Comparison of ENCODE assay signal across 14 cellular contexts in the genomic region with DNA sequence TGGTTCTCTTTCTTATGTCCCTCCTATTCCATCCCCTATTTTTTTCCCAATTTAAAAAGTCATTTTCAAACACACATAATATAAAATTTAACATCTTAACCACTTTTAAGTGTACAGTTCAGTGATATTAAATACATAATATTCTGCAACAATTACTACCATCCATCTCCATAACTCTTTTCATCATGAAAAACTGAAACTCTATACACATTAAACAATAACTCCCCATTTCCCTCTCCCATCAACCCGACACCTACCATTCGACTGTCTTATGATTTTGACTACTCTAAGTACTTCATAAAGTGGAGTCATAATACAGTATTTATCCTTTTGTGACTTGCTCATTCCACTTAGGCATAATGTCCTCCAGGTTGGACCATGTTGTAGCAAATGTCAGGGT. TPM values are rescaled to one million over a fixed set of nuclear protein-coding genes. Genes with fewer than 3 reads are reported as not detected.
DNase-seq lines count a peak whose midpoint lies in the region; ATAC-seq, FAIRE-seq and TF ChIP-seq lines count a peak whose summit lies in the region.
"Had no signal": no experiment of that assay in that cellular context is flagged by ENCODE, and none has a peak within 500 bp of the region (broad histone marks: within the 10 kb centered on the region; RNA-seq: fewer than 3 reads in every experiment).

No MANE protein-coding gene starts in this region.

- TF ChIP-seq CTCF in HepG2 (CRISPR knock-in tag; IDR thresholded peaks at IDR 0.05) (no peak), right lobe of liver (IDR thresholded peaks at IDR 0.05) (no peak), OCI-LY3 (IDR thresholded peaks at IDR 0.05; ENCODE audit: low read depth, low read length) (no peak)

- peak overlapping the region; percentile 51 for H3K27ac Mint-ChIP-seq in dendritic cell treated with granulocyte-macrophage colony-stimulating factor and Interleukin-4, amounts not matched to agents 40 ng/mL and 50 ng/mL, for 4 days
- H3K27ac Mint-ChIP-seq: naive thymus-derived CD8-positive, alpha-beta T cell had no signal

- intact Hi-C loops in HepG2 (cut with micrococcal nuclease; ENCODE audit: unreplicated experiment), result loop anchor here (10.0 kb wide), 1 partner anchor 49 kb away; no protein-coding TSS in a partner anchor
- intact Hi-C loops in right lobe of liver (cut with DNase I), result no loop called here
- intact Hi-C loops in dendritic cell treated with granulocyte-macrophage colony-stimulating factor and Interleukin-4, amounts not matched to agents 40 ng/mL and 50 ng/mL, for 4 days (cut with micrococcal nuclease), result loop anchor here (10.0 kb wide), 2 partner anchors 159 to 249 kb away; partner anchors contain the start of gene EXOC6

- H3K4me1 ChIP-seq in HepG2 (ENCODE audit: insufficient read depth, low read length), result peaks cover 47% of the 10 kb centered on the region
- peaks cover 0 to 7% (median 0%) of the 10 kb centered on the region in 4 donors for H3K4me1 ChIP-seq in right lobe of liver
- peaks cover 28% of the 10 kb centered on the region for H3K4me1 ChIP-seq in OCI-LY3 (ENCODE audit: low read length)

- H3K27ac ChIP-seq in HepG2 (ENCODE audit: extremely low read length, insufficient read depth, low read length) (no peak overlapping the region), right lobe of liver (no peak overlapping the region), OCI-LY3 (ENCODE audit: low read length) (no peak overlapping the region)
- H3K27ac ChIP-seq: gastrocnemius medialis, RWPE1, spleen had no signal

- no peaks in the 10 kb centered on the region for H3K9me3 ChIP-seq in HepG2 (ENCODE audit: low read length)
- H3K9me3 ChIP-seq in right lobe of liver, result no peaks in the 10 kb centered on the region
- H3K9me3 ChIP-seq in OCI-LY3 (ENCODE audit: insufficient read depth, low read length), result no peaks in the 10 kb centered on the region
- H3K9me3 ChIP-seq: gastrocnemius medialis, spleen had no signal

- POLR2A ChIA-PET in HepG2 (lab: Yijun Ruan, JAX), result no interaction called here

- H3K9me3 Mint-ChIP-seq in dendritic cell treated with granulocyte-macrophage colony-stimulating factor and Interleukin-4, amounts not matched to agents 40 ng/mL and 50 ng/mL, for 4 days, result no peaks in the 10 kb centered on the region

- H3K79me2 ChIP-seq in HepG2 (ENCODE audit: insufficient read depth, low read length), result peaks cover 69% of the 10 kb centered on the region
- H3K79me2 ChIP-seq in OCI-LY3 (ENCODE audit: low read length), result peaks cover 76% of the 10 kb centered on the region

- H3K4me2 ChIP-seq in HepG2 (ENCODE audit: low read depth, low read length), result peak overlapping the region; percentile 74
- peak overlapping the region; percentile 94 for H3K4me2 ChIP-seq in OCI-LY3 (ENCODE audit: low read length)

- H3K4me3 Mint-ChIP-seq in dendritic cell treated with granulocyte-macrophage colony-stimulating factor and Interleukin-4, amounts not matched to agents 40 ng/mL and 50 ng/mL, for 4 days, result no peak overlapping the region

- H4K20me1 ChIP-seq in HepG2 (ENCODE audit: insufficient read depth, low read length), result no peaks in the 10 kb centered on the region
- peaks cover 36% of the 10 kb centered on the region for H4K20me1 ChIP-seq in OCI-LY3 (ENCODE audit: insufficient read depth, low read length)

- H2AFZ ChIP-seq in HepG2 (ENCODE audit: low read length) (no peak overlapping the region), OCI-LY3 (ENCODE audit: low read depth, low read length) (no peak overlapping the region)

- 89% methylated on average over 2 of the region's 2 CpGs for WGBS in HepG2 (ENCODE audit: low lambda C conversion rate)
- WGBS in right lobe of liver (ENCODE audit: insufficient coverage, low coverage, low lambda C conversion rate, missing lambda C conversion rate), result 91% methylated on average over 2 of the region's 2 CpGs

- H3K9ac ChIP-seq in HepG2 (ENCODE audit: insufficient read depth, low read depth, low read length), result peak overlapping the region; percentile 51; the same call in 1 of the 2 replicates
- no peak overlapping the region for H3K9ac ChIP-seq in OCI-LY3 (ENCODE audit: low read length)

- FAIRE-seq in HepG2 (lab: Jason Lieb, UNC), result no peak
- FAIRE-seq in GM12891 (lab: Jason Lieb, UNC), result no peak

- in situ Hi-C loops in HepG2 (cut with HindIII; ENCODE audit: extremely low pct_ligation_motif_present, low pct_unique_long_range_greater_than_20kb), result no loop called here

- H3K27me3 Mint-ChIP-seq in dendritic cell treated with granulocyte-macrophage colony-stimulating factor and Interleukin-4, amounts not matched to agents 40 ng/mL and 50 ng/mL, for 4 days, result no peaks in the 10 kb centered on the region

- TF ChIP-seq POLR2A in HepG2 (IDR thresholded peaks at IDR 0.05; ENCODE audit: insufficient read depth in 1 of 2, low read depth in 2 of 2, low read length in 2 of 2), result no peak
- TF ChIP-seq POLR2A in right lobe of liver (IDR thresholded peaks at IDR 0.05), result no peak
- no peak for TF ChIP-seq POLR2A in GM12891 (IDR thresholded peaks at IDR 0.05; ENCODE audit: low read depth, low read length)

- no peak for DNase-seq in HepG2 (ENCODE audit: low spot score)
- DNase-seq in right lobe of liver, result no peak
- no peak for DNase-seq in GDM1 (lab: John Stamatoyannopoulos, UW)
- DNase-seq in NCI-H1417 treated with DMSO at 0.1 percent for 48 hours (lab: John Stamatoyannopoulos, UW), result no peak
- no peak for DNase-seq in EL
- no peak for DNase-seq in GM12891 (ENCODE audit: insufficient read length, low spot score)
- DNase-seq: gastrocnemius medialis; Kasumi-1; naive thymus-derived CD8-positive, alpha-beta T cell; NCI-H446; spleen had no signal

- CTCF ChIA-PET in HepG2 (lab: Yijun Ruan, JAX; ENCODE audit: low intra/inter-chr PET ratio, low total read pairs), result no interaction called here

- TF ChIP-seq EP300 in HepG2 (IDR thresholded peaks at IDR 0.05; ENCODE audit: low read depth in 2 of 2, low read length in 2 of 2) (no peak), HepG2 (CRISPR knock-in tag; IDR thresholded peaks at IDR 0.05; ENCODE audit: borderline replicate concordance) (no peak)

- H3K27me3 ChIP-seq in HepG2 (ENCODE audit: control insufficient read depth in 1 of 2, insufficient read depth in 2 of 2, low read length in 2 of 2) (no peaks in the 10 kb centered on the region; a peak in 1 of 5 replicates), right lobe of liver (no peaks in the 10 kb centered on the region), OCI-LY3 (ENCODE audit: low read depth, low read length) (no peaks in the 10 kb centered on the region)
- H3K27me3 ChIP-seq: gastrocnemius medialis, spleen had no signal

- H3K4me3 ChIP-seq in HepG2 (replicated peaks in 1 of 3; ENCODE audit: insufficient read depth in 1 of 3, low read depth in 2 of 3, low read length in 3 of 3) (peak overlapping the region in 2 of 3 experiments; percentile 88 to 91; a peak in 2 of 6 replicates), right lobe of liver (no peak overlapping the region), OCI-LY3 (ENCODE audit: low read length) (peak overlapping the region; percentile 97)
- H3K4me3 ChIP-seq: gastrocnemius medialis had no signal

- ATAC-seq in HepG2 (no peak), right lobe of liver (no peak)
- ATAC-seq: gastrocnemius medialis; naive thymus-derived CD8-positive, alpha-beta T cell had no signal

- H3K36me3 ChIP-seq in HepG2 (replicated peaks in 1 of 2; ENCODE audit: control insufficient read depth in 1 of 2, insufficient read depth in 2 of 2, low read length in 2 of 2), result no peaks in the 10 kb centered on the region
- H3K36me3 ChIP-seq in right lobe of liver, result no peaks in the 10 kb centered on the region
- peaks cover 7% of the 10 kb centered on the region for H3K36me3 ChIP-seq in OCI-LY3 (replicated peaks; ENCODE audit: low read depth, low read length)
- H3K36me3 ChIP-seq: gastrocnemius medialis, spleen had no signal

- no TSS peak for BruUV-seq in HepG2 (replicated peaks; lab: Mats Ljungman, UMichigan)

- no peak for TF ChIP-seq RAD21 in HepG2 (CRISPR knock-in tag; IDR thresholded peaks at IDR 0.05)

- H3K4me1 Mint-ChIP-seq in dendritic cell treated with granulocyte-macrophage colony-stimulating factor and Interleukin-4, amounts not matched to agents 40 ng/mL and 50 ng/mL, for 4 days (ENCODE audit: low read depth), result peaks cover 30% of the 10 kb centered on the region

- peaks cover 10% of the 10 kb centered on the region for H3K36me3 Mint-ChIP-seq in dendritic cell treated with granulocyte-macrophage colony-stimulating factor and Interleukin-4, amounts not matched to agents 40 ng/mL and 50 ng/mL, for 4 days (ENCODE audit: low read depth)

RNA-seq across cellular contexts. Expression of gene KIF11, which starts 2.6 kb away (rescaled TPM):
- total RNA-seq in HepG2 (2016; rRNA removed; fragmentation: Illumina TruSeq; extraction: Trizol) (38.4 and 62.8 TPM in 2 replicates), right lobe of liver (1 to 10 TPM in 1 of 6 experiments, under 1 TPM in 5; 0.35 to 1.4 (median 0.83) TPM)
- 4.6 and 6.3 TPM in 2 replicates for total RNA-seq in HepG2 (2016; cell fraction: cytosol; rRNA removed; fragmentation: Illumina TruSeq; extraction: Trizol; ENCODE audit: low read depth)
- 38.2 and 60.3 TPM in 2 replicates for total RNA-seq in HepG2 (2016; cell fraction: insoluble cytoplasmic fraction; rRNA removed; fragmentation: Illumina TruSeq; extraction: Trizol)
- total RNA-seq in HepG2 (2016; cell fraction: membrane; rRNA removed; fragmentation: Illumina TruSeq; extraction: Trizol), result 10.6 and 12.9 TPM in 2 replicates
- total RNA-seq in HepG2 (2016; cell fraction: nucleus; rRNA removed; fragmentation: Illumina TruSeq; extraction: Trizol), result 25.7 and 27.4 TPM in 2 replicates
- polyA plus RNA-seq in HepG2 (2011; rRNA removed), result 4.4 and 8.7 TPM in 2 replicates
- polyA plus RNA-seq in HepG2 (2011; cell fraction: cytosol; rRNA removed), result 3.1 and 3.7 TPM in 2 replicates
- polyA plus RNA-seq in HepG2 (2011; cell fraction: nucleus; rRNA removed), result 2.4 and 2.5 TPM in 2 replicates
- polyA plus RNA-seq in HepG2 (2012), result 5.4 and 15.7 TPM in 2 replicates
- 1.4 and 1.8 TPM in 2 replicates for polyA plus RNA-seq in HepG2 (2016; cell fraction: cytosol; fragmentation: Illumina TruSeq; extraction: Trizol; ENCODE audit: low read depth)
- polyA plus RNA-seq in HepG2 (2016; cell fraction: insoluble cytoplasmic fraction; fragmentation: Illumina TruSeq; extraction: Trizol; ENCODE audit: low read depth), result 45.8 and 45.9 TPM in 2 replicates
- polyA plus RNA-seq in HepG2 (2016; cell fraction: membrane; fragmentation: Illumina TruSeq; extraction: Trizol; ENCODE audit: low read depth), result 4.6 and 5.6 TPM in 2 replicates
- 27.1 and 27.7 TPM in 2 replicates for polyA plus RNA-seq in HepG2 (2016; cell fraction: nucleus; fragmentation: Illumina TruSeq; extraction: Trizol; ENCODE audit: insufficient read depth, low read depth)
- polyA minus RNA-seq in HepG2 (2011; rRNA and poly(A)+ RNA removed; ENCODE audit: low replicate concordance), result 2.2 and 9.9 TPM in 2 replicates
- 8.8 and 10.4 TPM in 2 replicates for polyA minus RNA-seq in HepG2 (2011; cell fraction: cytosol; rRNA and poly(A)+ RNA removed)
- 10.4 and 11.5 TPM in 2 replicates for polyA minus RNA-seq in HepG2 (2011; cell fraction: nucleus; rRNA and poly(A)+ RNA removed)
- polyA plus RNA-seq in GM12891 (2012; ENCODE audit: low read depth, missing spikeins), result 17.3 TPM

RNA-seq across cellular contexts. Expression of gene IDE, which starts 21.6 kb away (rescaled TPM):
- 52.1 and 94.3 TPM in 2 replicates for total RNA-seq in HepG2 (2016; rRNA removed; fragmentation: Illumina TruSeq; extraction: Trizol)
- total RNA-seq in HepG2 (2016; cell fraction: cytosol; rRNA removed; fragmentation: Illumina TruSeq; extraction: Trizol; ENCODE audit: low read depth), result 11.5 and 14.5 TPM in 2 replicates
- 52.6 and 85.1 TPM in 2 replicates for total RNA-seq in HepG2 (2016; cell fraction: insoluble cytoplasmic fraction; rRNA removed; fragmentation: Illumina TruSeq; extraction: Trizol)
- total RNA-seq in HepG2 (2016; cell fraction: membrane; rRNA removed; fragmentation: Illumina TruSeq; extraction: Trizol), result 15.4 and 18.2 TPM in 2 replicates
- total RNA-seq in HepG2 (2016; cell fraction: nucleus; rRNA removed; fragmentation: Illumina TruSeq; extraction: Trizol), result 41.2 and 45.5 TPM in 2 replicates
- 13.0 and 16.1 TPM in 2 replicates for polyA plus RNA-seq in HepG2 (2011; rRNA removed)
- polyA plus RNA-seq in HepG2 (2011; cell fraction: cytosol; rRNA removed), result 5.1 and 6.8 TPM in 2 replicates
- polyA plus RNA-seq in HepG2 (2011; cell fraction: nucleus; rRNA removed), result 10.7 and 12.6 TPM in 2 replicates
- polyA plus RNA-seq in HepG2 (2012), result 12.6 TPM in 2 replicates
- polyA plus RNA-seq in HepG2 (2016; cell fraction: cytosol; fragmentation: Illumina TruSeq; extraction: Trizol; ENCODE audit: low read depth), result 1.8 and 2.2 TPM in 2 replicates
- polyA plus RNA-seq in HepG2 (2016; cell fraction: insoluble cytoplasmic fraction; fragmentation: Illumina TruSeq; extraction: Trizol; ENCODE audit: low read depth), result 39.2 and 41.0 TPM in 2 replicates
- 7.3 and 7.4 TPM in 2 replicates for polyA plus RNA-seq in HepG2 (2016; cell fraction: membrane; fragmentation: Illumina TruSeq; extraction: Trizol; ENCODE audit: low read depth)
- polyA plus RNA-seq in HepG2 (2016; cell fraction: nucleus; fragmentation: Illumina TruSeq; extraction: Trizol; ENCODE audit: insufficient read depth, low read depth), result 26.7 and 30.2 TPM in 2 replicates
- 22.9 and 67.2 TPM in 2 replicates for polyA minus RNA-seq in HepG2 (2011; rRNA and poly(A)+ RNA removed; ENCODE audit: low replicate concordance)
- 20.7 and 20.8 TPM in 2 replicates for polyA minus RNA-seq in HepG2 (2011; cell fraction: cytosol; rRNA and poly(A)+ RNA removed)
- polyA minus RNA-seq in HepG2 (2011; cell fraction: nucleus; rRNA and poly(A)+ RNA removed), result 33.0 and 34.4 TPM in 2 replicates
- 10 to 100 TPM; 25.6 to 31.4 (median 29.2) TPM for total RNA-seq in right lobe of liver
- polyA plus RNA-seq in GM12891 (2012; ENCODE audit: low read depth, missing spikeins), result 9.1 TPM

Comparison
In these comparisons a context has a peak if more than half of its experiments do, and no peak if none do; other contexts are left out.
1. H3K4me3 ChIP-seq: peak in HepG2 (2 of 3) and OCI-LY3 (single experiment); none in right lobe of liver (0 of 3).
2. intact Hi-C loops: an anchor here in HepG2 (10.0 kb wide) and dendritic cell treated with granulocyte-macrophage colony-stimulating factor and Interleukin-4, amounts not matched to agents 40 ng/mL and 50 ng/mL, for 4 days (10.0 kb wide); none called in right lobe of liver.